ENCODE assay signal across 12 cellular contexts in the genomic region with DNA sequence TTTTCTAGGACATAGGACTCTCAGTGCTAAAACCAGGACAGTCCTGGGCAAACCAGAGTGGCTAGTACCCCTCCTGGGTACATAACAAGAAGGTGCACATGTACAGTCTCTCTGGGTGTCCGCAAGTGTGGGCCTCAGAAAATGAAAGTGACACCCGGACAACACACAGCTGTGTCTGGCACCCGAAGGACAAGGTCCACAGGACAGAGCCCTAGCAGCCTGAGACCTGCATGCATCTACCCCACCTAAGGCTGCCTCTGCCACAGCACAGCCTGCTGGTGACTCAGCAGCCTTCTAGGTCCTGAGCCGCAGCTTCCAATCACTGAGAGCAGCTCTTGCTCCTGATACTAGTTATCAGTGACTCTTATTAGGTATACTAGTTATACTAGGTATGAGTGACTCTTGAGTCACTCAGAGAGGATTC.
DNase-seq lines count a peak whose midpoint lies in the region; ATAC-seq, FAIRE-seq and TF ChIP-seq lines count a peak whose summit lies in the region.
"Had no signal": no experiment of that assay in that cellular context is flagged by ENCODE, and none has a peak within 500 bp of the region (broad histone marks: within the 10 kb centered on the region; RNA-seq: fewer than 3 reads in every experiment).

No MANE protein-coding gene starts in this region.

- no peak overlapping the region for H3K4me3 ChIP-seq in epithelial cell of proximal tubule (ENCODE audit: low read depth, low read length)
- H3K4me3 ChIP-seq: heart left ventricle had no signal

- no peaks in the 10 kb centered on the region for H3K36me3 Mint-ChIP-seq in progenitor cell of endocrine pancreas (ENCODE audit: insufficient read depth)
- no peaks in the 10 kb centered on the region for H3K36me3 Mint-ChIP-seq in activated CD4-positive, alpha-beta T cell treated with anti-CD3 and anti-CD28 coated beads, Interleukin-2, amount 10 ng/mL, durations not matched to agents 24 days and 14 days (ENCODE audit: low read depth)

- H3K27me3 Mint-ChIP-seq in progenitor cell of endocrine pancreas = peaks cover 27% of the 10 kb centered on the region
- H3K27me3 Mint-ChIP-seq in activated CD4-positive, alpha-beta T cell treated with anti-CD3 and anti-CD28 coated beads, Interleukin-2, amount 10 ng/mL, durations not matched to agents 24 days and 14 days = no peaks in the 10 kb centered on the region

- DNase-seq in H4 (ENCODE audit: low spot score) (peak; percentile 49), SHP77 (lab: John Stamatoyannopoulos, UW) (peak; percentile 21 to 66), epithelial cell of proximal tubule (ENCODE audit: low read depth) (no peak), progenitor cell of endocrine pancreas (ENCODE audit: low spot score, unreplicated experiment) (no peak), GM12892 (ENCODE audit: insufficient read length) (no peak)
- DNase-seq in activated CD4-positive, alpha-beta T cell treated with anti-CD3 and anti-CD28 coated beads, Interleukin-2, amount 10 ng/mL, durations not matched to agents 24 days and 14 days = no peak
- DNase-seq: NCI-H1105 treated with DMSO at 0.1 percent for 48 hours had no signal

- TF ChIP-seq POLR2A in GM12892 (IDR thresholded peaks at IDR 0.05; ENCODE audit: low read depth, low read length) = no peak

- H3K4me1 Mint-ChIP-seq in progenitor cell of endocrine pancreas (ENCODE audit: low read depth) = no peaks in the 10 kb centered on the region
- H3K4me1 Mint-ChIP-seq in activated CD4-positive, alpha-beta T cell treated with anti-CD3 and anti-CD28 coated beads, Interleukin-2, amount 10 ng/mL, durations not matched to agents 24 days and 14 days = no peaks in the 10 kb centered on the region

- no peaks in the 10 kb centered on the region for H3K9me3 Mint-ChIP-seq in progenitor cell of endocrine pancreas (ENCODE audit: low read depth)
- no peaks in the 10 kb centered on the region for H3K9me3 Mint-ChIP-seq in activated CD4-positive, alpha-beta T cell treated with anti-CD3 and anti-CD28 coated beads, Interleukin-2, amount 10 ng/mL, durations not matched to agents 24 days and 14 days

- TF ChIP-seq CTCF in epithelial cell of proximal tubule (conservative IDR thresholded peaks at IDR 0.05; ENCODE audit: low read depth, low read length) (peak; percentile 40), progenitor cell of endocrine pancreas (IDR thresholded peaks at IDR 0.05; ENCODE audit: unreplicated experiment) (peak; percentile 39)

- ATAC-seq in HG02840 (IDR thresholded peaks at IDR 0.05; ENCODE audit: low FRiP score, unreplicated experiment) = no peak
- no peak for ATAC-seq in HG02623 (IDR thresholded peaks at IDR 0.05; ENCODE audit: unreplicated experiment)

- FAIRE-seq in GM12892 (lab: Jason Lieb, UNC) = no peak
- FAIRE-seq: colon, D721Med had no signal

- H3K27ac Mint-ChIP-seq in progenitor cell of endocrine pancreas = no peak overlapping the region
- H3K27ac Mint-ChIP-seq in activated CD4-positive, alpha-beta T cell treated with anti-CD3 and anti-CD28 coated beads, Interleukin-2, amount 10 ng/mL, durations not matched to agents 24 days and 14 days = no peak overlapping the region

- no peak overlapping the region for H3K4me3 Mint-ChIP-seq in progenitor cell of endocrine pancreas (ENCODE audit: low read depth)
- H3K4me3 Mint-ChIP-seq in activated CD4-positive, alpha-beta T cell treated with anti-CD3 and anti-CD28 coated beads, Interleukin-2, amount 10 ng/mL, durations not matched to agents 24 days and 14 days = no peak overlapping the region

- intact Hi-C loops in activated CD4-positive, alpha-beta T cell treated with anti-CD3 and anti-CD28 coated beads, Interleukin-2, amount 10 ng/mL, durations not matched to agents 24 days and 14 days (cut with micrococcal nuclease) = no loop called here

Comparison
In these comparisons a context has a peak if more than half of its experiments do, and no peak if none do; other contexts are left out.
1. DNase-seq: peak in H4 (single experiment) and SHP77 (2 of 2); none in epithelial cell of proximal tubule (single experiment), progenitor cell of endocrine pancreas (single experiment), GM12892 (single experiment) and activated CD4-positive, alpha-beta T cell treated with anti-CD3 and anti-CD28 coated beads, Interleukin-2, amount 10 ng/mL, durations not matched to agents 24 days and 14 days (single experiment).